ENCODE assay signal across 8 cellular contexts in the genomic region with DNA sequence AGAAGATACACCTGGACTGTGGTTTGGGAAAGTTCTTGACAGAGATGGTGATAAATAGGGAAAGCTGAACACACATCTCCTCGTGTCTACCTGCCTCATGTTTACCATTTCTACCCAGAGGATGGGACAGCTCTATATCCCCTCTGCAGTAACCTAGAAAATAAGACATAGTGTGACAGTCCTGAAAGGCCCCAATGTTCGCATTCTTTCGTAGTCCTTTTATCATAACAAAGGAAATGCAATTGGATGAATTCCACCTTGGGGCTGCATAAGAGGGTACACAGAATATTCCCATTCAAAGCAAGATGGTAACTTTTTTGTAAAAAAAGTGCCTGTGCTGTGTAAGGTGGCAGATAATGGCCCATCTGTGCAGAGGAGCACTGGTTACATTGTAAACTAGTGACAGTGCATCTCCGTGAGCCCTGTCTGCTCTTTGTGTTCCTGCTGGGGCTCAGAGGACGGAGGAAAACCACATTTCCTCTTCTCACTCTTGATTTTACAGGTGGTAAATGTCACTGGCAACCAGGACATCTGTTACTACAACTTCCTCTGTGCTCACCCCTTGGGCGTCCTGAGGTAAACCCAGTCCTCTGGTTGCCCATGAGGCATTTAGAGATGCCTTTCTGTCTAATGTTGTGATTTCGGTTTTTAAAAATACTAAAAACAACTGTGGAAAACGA.
A peak's percentile ranks its signal among the peaks of the same experiment; 100 is the strongest.
DNase-seq lines count a peak whose midpoint lies in the region; ATAC-seq and TF ChIP-seq lines count a peak whose summit lies in the region.

No MANE protein-coding gene starts in this region.

- no peaks in the 10 kb centered on the region for H3K27me3 ChIP-seq in DND-41 (ENCODE audit: insufficient read depth, low read length, poor library complexity)

- H3K9me3 ChIP-seq in DND-41 (ENCODE audit: insufficient read depth, low read length, severe bottlenecking) = no peaks in the 10 kb centered on the region

- ATAC-seq in DND-41 (ENCODE audit: insufficient read depth, low read depth) = peak; percentile 98
- ATAC-seq in GM21381 (IDR thresholded peaks at IDR 0.05; ENCODE audit: unreplicated experiment) = peak; percentile 99
- ATAC-seq in HG03558 (IDR thresholded peaks at IDR 0.05; ENCODE audit: extremely low read depth, unreplicated experiment) = peak; percentile 98

- H3K79me2 ChIP-seq in DND-41 (ENCODE audit: insufficient read depth, low read length) = no peaks in the 10 kb centered on the region

- no peak overlapping the region for H3K4me3 Mint-ChIP-seq in mesothelial cell of epicardium

- H4K20me1 ChIP-seq in DND-41 (ENCODE audit: insufficient read depth, low read length) = no peaks in the 10 kb centered on the region

- H3K4me1 ChIP-seq in DND-41 (ENCODE audit: insufficient read depth, low read length) = peaks cover 32% of the 10 kb centered on the region

- H2AFZ ChIP-seq in DND-41 (ENCODE audit: low read depth, low read length) = peak overlapping the region; percentile 33

- peaks cover 16% of the 10 kb centered on the region for H3K27me3 Mint-ChIP-seq in mesothelial cell of epicardium (ENCODE audit: low read depth)

- peak overlapping the region; percentile 72 for H3K27ac ChIP-seq in DND-41 (ENCODE audit: low read length)

- H3K4me1 Mint-ChIP-seq in mesothelial cell of epicardium = no peaks in the 10 kb centered on the region

- H3K9ac ChIP-seq in DND-41 (ENCODE audit: low read depth, low read length) = peak overlapping the region; percentile 26

- no peak overlapping the region for H3K27ac Mint-ChIP-seq in mesothelial cell of epicardium

- H3K36me3 Mint-ChIP-seq in mesothelial cell of epicardium = no peaks in the 10 kb centered on the region

- H3K4me2 ChIP-seq in DND-41 (ENCODE audit: insufficient read depth, low read length) = peak overlapping the region; percentile 64

- H3K36me3 ChIP-seq in DND-41 (ENCODE audit: insufficient read depth, low read length) = no peaks in the 10 kb centered on the region

- DNase-seq in DND-41 (peak; percentile 86), mesothelial cell of epicardium (ENCODE audit: low spot score in 2 of 2, unreplicated experiment in 2 of 2) (no peak), NCI-H2107 treated with DMSO at 0.1 percent for 48 hours (lab: John Stamatoyannopoulos, UW; ENCODE audit: unreplicated experiment) (no peak), iPS-NIHi7 (ENCODE audit: extremely low spot score) (no peak)
- DNase-seq in activated T-cell treated with anti-CD3 and anti-CD28 coated beads, Interleukin-2, amount 50 U/mL, for 48 hours = peak; percentile 45 to 52
- peak; percentile 11 to 36 for DNase-seq in stimulated activated CD8-positive, alpha-beta memory T cell treated with anti-CD3 and anti-CD28 coated beads, Interleukin-15, amount 100 ng/mL, for 48 hours (ENCODE audit: low read depth in 2 of 2)

- peak overlapping the region in 1 of 2 experiments; percentile 40; a peak in 2 of 4 replicates for H3K4me3 ChIP-seq in DND-41 (ENCODE audit: low read depth in 1 of 2, low read length in 2 of 2)

- TF ChIP-seq CTCF in DND-41 (IDR thresholded peaks at IDR 0.05; ENCODE audit: borderline replicate concordance, extremely low read depth, low read length, poor library complexity, severe bottlenecking) (no peak), mesothelial cell of epicardium (IDR thresholded peaks at IDR 0.05; ENCODE audit: unreplicated experiment) (no peak)

- no peaks in the 10 kb centered on the region for H3K9me3 Mint-ChIP-seq in mesothelial cell of epicardium

Comparison
In these comparisons a context has a peak if more than half of its experiments do, and no peak if none do; other contexts are left out.
1. DNase-seq: peak in DND-41 (single experiment), activated T-cell treated with anti-CD3 and anti-CD28 coated beads, Interleukin-2, amount 50 U/mL, for 48 hours (2 of 2) and stimulated activated CD8-positive, alpha-beta memory T cell treated with anti-CD3 and anti-CD28 coated beads, Interleukin-15, amount 100 ng/mL, for 48 hours (2 of 2); none in mesothelial cell of epicardium (0 of 2), NCI-H2107 treated with DMSO at 0.1 percent for 48 hours (single experiment) and iPS-NIHi7 (single experiment).
2. Peak in every context shown above with its lines, with median percentiles within 50 percentile points of each other: ATAC-seq.